ENCODE assay signal across 26 cellular contexts in the genomic region with DNA sequence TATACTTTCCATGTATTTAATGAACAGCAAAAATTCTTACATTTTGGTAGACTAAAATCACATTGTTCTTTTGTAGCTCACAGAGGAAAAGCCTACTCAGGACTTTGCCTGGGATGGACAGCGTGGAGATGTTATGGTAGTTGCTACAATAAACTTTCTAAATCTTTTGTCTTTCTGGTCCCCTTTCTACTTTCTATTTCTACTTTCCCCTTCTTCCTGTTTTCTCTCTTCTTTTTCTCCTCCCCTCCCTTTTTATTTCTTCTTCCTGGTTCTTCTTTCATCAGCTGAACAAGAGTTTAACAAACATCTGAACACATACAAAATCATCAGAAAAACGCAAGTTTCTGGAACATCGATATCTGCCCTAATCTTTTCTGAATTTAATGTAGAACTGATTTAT. TPM values are rescaled to one million over a fixed set of nuclear protein-coding genes. Genes with fewer than 3 reads are reported as not detected.
"Had no signal": no experiment of that assay in that cellular context is flagged by ENCODE, and none has a peak within 500 bp of the region (broad histone marks: within the 10 kb centered on the region; RNA-seq: fewer than 3 reads in every experiment).

No MANE protein-coding gene starts in this region.

- H3K36me3 ChIP-seq: stomach, suprapubic skin, thoracic aorta, thyroid gland, tibial artery, tibial nerve, transverse colon, upper lobe of left lung, upper lobe of right lung, uterus, vagina had no signal

- H3K27me3 ChIP-seq: stomach, suprapubic skin, testis, thyroid gland, tibial artery, tibial nerve, transverse colon, upper lobe of left lung, upper lobe of right lung, uterus, vagina had no signal

- H3K4me1 ChIP-seq: stomach, suprapubic skin, testis, thyroid gland, tibial artery, tibial nerve, transverse colon, upper lobe of left lung, upper lobe of right lung, uterus, vagina had no signal

- DNase-seq: stimulated activated CD4-positive, alpha-beta T cell treated with anti-CD3 and anti-CD28 coated beads, Interleukin-2, amount 100 ng/mL, for 48 hours; stimulated activated CD4-positive, alpha-beta T cell treated with anti-CD3 and anti-CD28 coated beads, Interleukin-4, amount 100 ng/mL, for 1 hour; stimulated activated CD4-positive, alpha-beta T cell treated with anti-CD3 and anti-CD28 coated beads, Interleukin-4, amount 100 ng/mL, for 24 hours; stimulated activated CD4-positive, alpha-beta T cell treated with anti-CD3 and anti-CD28 coated beads, Interleukin-4, amount 100 ng/mL, for 4 hours; stimulated activated CD8-positive, alpha-beta memory T cell treated with anti-CD3 and anti-CD28 coated beads, Interleukin-4, amount 100 ng/mL, for 48 hours; stimulated activated naive B cell treated with anti-CD40 and anti-IgM and Interleukin-4, amounts not matched to agents 10 μg/mL and 1 μg/mL and 100 μg/mL, for 72 hours; stimulated activated naive CD4-positive, alpha-beta T cell; stimulated activated naive CD4-positive, alpha-beta T cell treated with Interleukin-2 at 50 U/mL for 16 hours; stimulated activated naive CD8-positive, alpha-beta T cell treated with anti-CD3 and anti-CD28 coated beads, Interleukin-15, amount 100 ng/mL, for 72 hours; stimulated activated naive CD8-positive, alpha-beta T cell treated with anti-CD3 and anti-CD28 coated beads, Interleukin-15, Interleukin-2, amounts not matched to agents 100 U/mL and 50 U/mL, for 24 hours; stomach; substantia nigra; testis; thyroid gland; tibial artery; transverse colon; trophoblast cell; upper lobe of left lung; upper lobe of right lung; uterus had no signal

- FAIRE-seq: urothelium cell line had no signal

- H3K4me3 ChIP-seq: stomach, suprapubic skin, testis, thoracic aorta, thyroid gland, tibial artery, tibial nerve, transverse colon, upper lobe of left lung, upper lobe of right lung, uterus, vagina had no signal

- H3K27ac ChIP-seq: stomach, suprapubic skin, testis, thoracic aorta, thyroid gland, tibial artery, tibial nerve, transverse colon, upper lobe of left lung, upper lobe of right lung, uterus, vagina had no signal

- H3K9me3 ChIP-seq: suprapubic skin, testis, thoracic aorta, thyroid gland, transverse colon, upper lobe of right lung, uterus, vagina had no signal

RNA-seq across cellular contexts. Expression of gene GDNF, which starts 15.6 kb away (rescaled TPM):
- total RNA-seq: thyroid gland, tibial nerve, ureter had no signal
